Comparison of ENCODE assay signal across 11 cellular contexts in the genomic region with DNA sequence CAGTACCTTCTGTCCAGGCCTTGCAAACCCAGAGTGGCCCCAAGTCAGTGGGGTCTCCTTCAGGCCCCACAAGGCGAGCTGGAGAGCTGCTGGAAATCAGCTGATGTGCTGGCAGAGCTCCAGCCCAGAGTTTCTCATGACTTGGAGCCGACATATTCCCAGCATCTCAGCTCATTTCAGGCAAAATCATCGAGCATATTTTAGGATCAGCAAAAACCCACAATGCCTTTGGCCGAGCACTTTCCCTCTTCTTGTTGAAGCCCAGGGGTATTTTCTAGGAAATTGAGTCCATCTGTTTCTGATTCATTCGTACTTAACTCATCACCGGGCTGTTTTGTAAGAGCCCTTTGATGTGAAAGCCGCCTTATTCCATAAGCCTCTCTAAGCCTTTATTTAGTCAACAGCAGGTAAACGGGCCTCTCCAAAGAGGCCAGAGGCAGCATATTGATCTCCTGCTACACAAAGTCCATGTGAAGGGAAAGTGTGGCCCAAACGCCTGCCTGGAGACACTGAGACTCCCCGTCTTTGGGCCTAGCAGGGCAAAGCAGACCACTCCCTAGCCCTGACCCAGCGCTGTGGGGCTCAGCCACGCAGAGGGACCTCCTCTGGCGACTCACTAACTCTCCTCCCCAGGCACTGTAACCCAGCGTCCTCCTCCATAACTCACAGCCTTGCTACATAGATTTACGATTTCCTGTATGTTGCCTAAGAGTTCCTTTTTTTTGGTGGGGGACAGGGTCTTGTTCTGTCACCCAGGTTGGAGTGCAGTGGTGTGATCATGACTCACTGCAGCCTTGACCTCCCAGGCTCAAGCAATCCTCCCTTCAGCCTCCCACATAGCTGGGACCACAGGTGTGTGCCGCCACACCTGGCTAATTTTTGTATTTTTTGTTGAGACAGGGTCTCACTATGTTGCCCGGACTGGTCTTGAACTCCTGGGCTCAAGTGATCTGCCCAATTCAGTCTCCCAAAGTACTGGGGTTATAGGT. TPM values are rescaled to one million over a fixed set of nuclear protein-coding genes. Genes with fewer than 3 reads are reported as not detected.
A peak's percentile ranks its signal among the peaks of the same experiment; 100 is the strongest.
DNase-seq lines count a peak whose midpoint lies in the region; ATAC-seq and TF ChIP-seq lines count a peak whose summit lies in the region.
"Had no signal": no experiment of that assay in that cellular context is flagged by ENCODE, and none has a peak within 500 bp of the region (broad histone marks: within the 10 kb centered on the region; RNA-seq: fewer than 3 reads in every experiment).

No MANE protein-coding gene starts in this region.

- CTCF ChIA-PET in CD8-positive, alpha-beta memory T cell (lab: Charles Lee): no interaction called here

- ATAC-seq in sciatic nerve (peak; percentile 93), GM21723 (IDR thresholded peaks at IDR 0.05; ENCODE audit: unreplicated experiment) (no peak), GM21737 (IDR thresholded peaks at IDR 0.05; ENCODE audit: unreplicated experiment) (no peak)

- no peaks in the 10 kb centered on the region; the same call in 1 of the 2 replicates for H3K36me3 ChIP-seq in H7 (replicated peaks; ENCODE audit: control insufficient read depth, insufficient read depth, low read length)
- H3K36me3 ChIP-seq in effector memory CD4-positive, alpha-beta T cell (ENCODE audit: control insufficient read depth, insufficient read depth, low read length): no peaks in the 10 kb centered on the region
- no peaks in the 10 kb centered on the region for H3K36me3 ChIP-seq in CD8-positive, alpha-beta memory T cell (ENCODE audit: insufficient read depth, low read length)
- H3K36me3 ChIP-seq: vagina had no signal

- peaks cover 0 to 7% (median 4%) of the 10 kb centered on the region in 3 donors for H3K36me3 Mint-ChIP-seq in CD8-positive, alpha-beta memory T cell

- POLR2A ChIA-PET in CD8-positive, alpha-beta memory T cell (lab: Charles Lee): no interaction called here

- H3K27me3 ChIP-seq in H7 (ENCODE audit: control insufficient read depth, insufficient read depth, low read length): no peaks in the 10 kb centered on the region
- H3K27me3 ChIP-seq in effector memory CD4-positive, alpha-beta T cell (replicated peaks; ENCODE audit: control insufficient read depth, insufficient read depth, low read length, poor library complexity, severe bottlenecking): no peaks in the 10 kb centered on the region
- H3K27me3 ChIP-seq in CD8-positive, alpha-beta memory T cell (ENCODE audit: insufficient read depth, low read length, poor library complexity, severe bottlenecking): no peaks in the 10 kb centered on the region
- H3K27me3 ChIP-seq: vagina had no signal

- H3K9me3 Mint-ChIP-seq in CD8-positive, alpha-beta memory T cell: no peaks in the 10 kb centered on the region

- no peak overlapping the region for H3K27ac Mint-ChIP-seq in CD8-positive, alpha-beta memory T cell

- no peaks in the 10 kb centered on the region for H3K9me3 ChIP-seq in effector memory CD4-positive, alpha-beta T cell (ENCODE audit: control insufficient read depth, low read length)
- no peaks in the 10 kb centered on the region for H3K9me3 ChIP-seq in CD8-positive, alpha-beta memory T cell (ENCODE audit: low read length)
- H3K9me3 ChIP-seq: vagina had no signal

- no peak overlapping the region for H3K4me3 ChIP-seq in H7 (ENCODE audit: insufficient read depth, low read depth, low read length)
- H3K4me3 ChIP-seq in effector memory CD4-positive, alpha-beta T cell (ENCODE audit: insufficient read depth, low read depth, low read length, poor library complexity, severe bottlenecking): no peak overlapping the region
- no peak overlapping the region for H3K4me3 ChIP-seq in CD8-positive, alpha-beta memory T cell (ENCODE audit: low read length)
- H3K4me3 ChIP-seq: vagina had no signal

- H3K4me3 Mint-ChIP-seq in CD8-positive, alpha-beta memory T cell: no peak overlapping the region

- DNase-seq in H7: peak; percentile 35
- DNase-seq in fibroblast of peridontal ligament (ENCODE audit: extremely low read depth): peak; percentile 99
- peak; percentile 89 for DNase-seq in sciatic nerve (ENCODE audit: low spot score)
- DNase-seq in effector memory CD4-positive, alpha-beta T cell: no peak
- no peak for DNase-seq in CD8-positive, alpha-beta memory T cell
- DNase-seq: activated CD4-positive, alpha-beta T cell treated with anti-CD3 and anti-CD28 coated beads for 1 hour had no signal

- H3K27ac ChIP-seq in effector memory CD4-positive, alpha-beta T cell (ENCODE audit: insufficient read depth, low read length, poor library complexity, severe bottlenecking): no peak overlapping the region
- H3K27ac ChIP-seq in CD8-positive, alpha-beta memory T cell (ENCODE audit: low read depth, low read length): no peak overlapping the region
- H3K27ac ChIP-seq: vagina had no signal

- H3K4me1 Mint-ChIP-seq in CD8-positive, alpha-beta memory T cell: peaks cover 0 to 3% (median under 1%) of the 10 kb centered on the region in 3 donors

- intact Hi-C loops in sciatic nerve (cut with DNase I): no loop called here

- H3K4me1 ChIP-seq in effector memory CD4-positive, alpha-beta T cell (ENCODE audit: control insufficient read depth, insufficient read depth, low read length, poor library complexity, severe bottlenecking): no peaks in the 10 kb centered on the region
- no peaks in the 10 kb centered on the region for H3K4me1 ChIP-seq in CD8-positive, alpha-beta memory T cell (ENCODE audit: insufficient read depth, low read length)

- no peaks in the 10 kb centered on the region for H3K27me3 Mint-ChIP-seq in CD8-positive, alpha-beta memory T cell

TF ChIP-seq in PFSK-1, 5 proteins besides CTCF, POLR2A, EP300 and RAD21:
- TF ChIP-seq POLR2AphosphoS5 (IDR thresholded peaks at IDR 0.05; ENCODE audit: low read depth, low read length) (peak; percentile 24; the same call in 1 of the 2 replicates), TAF1 (IDR thresholded peaks at IDR 0.05; ENCODE audit: borderline replicate concordance, insufficient read depth, low read length) (no peak), FOXP2 (optimal IDR thresholded peaks at IDR 0.05; ENCODE audit: borderline replicate concordance, extremely low read depth, extremely low read length, insufficient read depth) (no peak), SIN3A (IDR thresholded peaks at IDR 0.05; ENCODE audit: borderline replicate concordance, insufficient read depth, low read length) (peak; percentile 24; the same call in 1 of the 2 replicates)
- TF ChIP-seq, protein P1, sequence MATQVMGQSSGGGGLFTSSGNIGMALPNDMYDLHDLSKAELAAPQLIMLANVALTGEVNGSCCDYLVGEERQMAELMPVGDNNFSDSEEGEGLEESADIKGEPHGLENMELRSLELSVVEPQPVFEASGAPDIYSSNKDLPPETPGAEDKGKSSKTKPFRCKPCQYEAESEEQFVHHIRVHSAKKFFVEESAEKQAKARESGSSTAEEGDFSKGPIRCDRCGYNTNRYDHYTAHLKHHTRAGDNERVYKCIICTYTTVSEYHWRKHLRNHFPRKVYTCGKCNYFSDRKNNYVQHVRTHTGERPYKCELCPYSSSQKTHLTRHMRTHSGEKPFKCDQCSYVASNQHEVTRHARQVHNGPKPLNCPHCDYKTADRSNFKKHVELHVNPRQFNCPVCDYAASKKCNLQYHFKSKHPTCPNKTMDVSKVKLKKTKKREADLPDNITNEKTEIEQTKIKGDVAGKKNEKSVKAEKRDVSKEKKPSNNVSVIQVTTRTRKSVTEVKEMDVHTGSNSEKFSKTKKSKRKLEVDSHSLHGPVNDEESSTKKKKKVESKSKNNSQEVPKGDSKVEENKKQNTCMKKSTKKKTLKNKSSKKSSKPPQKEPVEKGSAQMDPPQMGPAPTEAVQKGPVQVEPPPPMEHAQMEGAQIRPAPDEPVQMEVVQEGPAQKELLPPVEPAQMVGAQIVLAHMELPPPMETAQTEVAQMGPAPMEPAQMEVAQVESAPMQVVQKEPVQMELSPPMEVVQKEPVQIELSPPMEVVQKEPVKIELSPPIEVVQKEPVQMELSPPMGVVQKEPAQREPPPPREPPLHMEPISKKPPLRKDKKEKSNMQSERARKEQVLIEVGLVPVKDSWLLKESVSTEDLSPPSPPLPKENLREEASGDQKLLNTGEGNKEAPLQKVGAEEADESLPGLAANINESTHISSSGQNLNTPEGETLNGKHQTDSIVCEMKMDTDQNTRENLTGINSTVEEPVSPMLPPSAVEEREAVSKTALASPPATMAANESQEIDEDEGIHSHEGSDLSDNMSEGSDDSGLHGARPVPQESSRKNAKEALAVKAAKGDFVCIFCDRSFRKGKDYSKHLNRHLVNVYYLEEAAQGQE (IDR thresholded peaks at IDR 0.05; ENCODE audit: insufficient read depth in 1 of 2, low read depth in 2 of 2, low read length in 2 of 2): no peak; a peak in 1 of 4 replicates

RNA-seq across cellular contexts. Expression of gene C20orf203, which starts 12.1 kb away (rescaled TPM):
- total RNA-seq in H7 (2014; rRNA removed; shearing (Covaris generic)): 0.03 and 0.30 TPM in 2 replicates
- not detected for polyA plus RNA-seq in PFSK-1 (2012; ENCODE audit: insufficient read length, low read depth)
- 0.94 TPM for total RNA-seq in sciatic nerve
- not detected for total RNA-seq in CD8-positive, alpha-beta memory T cell
- polyA plus RNA-seq in CD8-positive, alpha-beta memory T cell: not detected
- total RNA-seq: endothelial cell of umbilical vein, vagina had no signal
- polyA plus RNA-seq: endothelial cell of umbilical vein had no signal

RNA-seq across cellular contexts. Expression of gene COMMD7, which starts 57.4 kb away (rescaled TPM):
- total RNA-seq in H7 (2014; rRNA removed; shearing (Covaris generic)): 49.7 and 52.6 TPM in 2 replicates
- 44.5 TPM for polyA plus RNA-seq in PFSK-1 (2012; ENCODE audit: insufficient read length, low read depth)
- 30.2 TPM for total RNA-seq in sciatic nerve
- 10 to 100 TPM; 33.8 to 35.6 TPM for total RNA-seq in CD8-positive, alpha-beta memory T cell
- 105 TPM for polyA plus RNA-seq in CD8-positive, alpha-beta memory T cell

Comparison
In these comparisons a context has a peak if more than half of its experiments do, and no peak if none do; other contexts are left out.
1. DNase-seq: peak in H7 (single experiment), fibroblast of peridontal ligament (single experiment) and sciatic nerve (single experiment); none in effector memory CD4-positive, alpha-beta T cell (0 of 3) and CD8-positive, alpha-beta memory T cell (0 of 5).